Comparison of ENCODE assay signal across 25 cellular contexts in genomic region chr7:110017405-110017804, GRCh38.
"Had no signal": no experiment of that assay in that cellular context is flagged by ENCODE, and none has a peak within 500 bp of the region (broad histone marks: within the 10 kb centered on the region; RNA-seq: fewer than 3 reads in every experiment).

No MANE protein-coding gene starts in this region.

- H3K4me3 Mint-ChIP-seq: mesothelial cell of epicardium; naive B cell; natural killer cell; nephron progenitor cell; neural progenitor cell; stimulated activated naive B cell treated with anti-CD40 and anti-IgM and Interleukin-4, amounts not matched to agents 10 μg/mL and 1 μg/mL and 100 μg/mL, for 72 hours; stimulated activated naive CD8-positive, alpha-beta T cell treated with anti-CD3 and anti-CD28 coated beads, Interleukin-15, Interleukin-2, amounts not matched to agents 100 ng/mL and 50 ng/mL, for 24 hours; type B pancreatic cell had no signal

- ATAC-seq: natural killer cell; right lobe of liver; stimulated activated naive B cell treated with anti-CD40 and anti-IgM and Interleukin-4, amounts not matched to agents 10 μg/mL and 1 μg/mL and 100 μg/mL, for 72 hours had no signal

- H3K27ac Mint-ChIP-seq: mesothelial cell of epicardium; naive B cell; natural killer cell; nephron progenitor cell; neural progenitor cell; stimulated activated naive B cell treated with anti-CD40 and anti-IgM and Interleukin-4, amounts not matched to agents 10 μg/mL and 1 μg/mL and 100 μg/mL, for 72 hours; stimulated activated naive CD8-positive, alpha-beta T cell treated with anti-CD3 and anti-CD28 coated beads, Interleukin-15, Interleukin-2, amounts not matched to agents 100 ng/mL and 50 ng/mL, for 24 hours; type B pancreatic cell had no signal

- H3K27me3 ChIP-seq: neural progenitor cell, neutrophil, right atrium auricular region, right lobe of liver, suprapubic skin, tibial artery, uterus had no signal

- H3K27ac ChIP-seq: left ventricle myocardium inferior, neural progenitor cell, neutrophil, parathyroid adenoma, right atrium auricular region, right lobe of liver, suprapubic skin, thoracic aorta, tibial artery, uterus had no signal

- H3K9ac ChIP-seq: neural progenitor cell, parathyroid adenoma had no signal

- H3K4me1 ChIP-seq: left ventricle myocardium inferior, neural progenitor cell, parathyroid adenoma, right atrium auricular region, right lobe of liver, suprapubic skin, tibial artery, uterus had no signal

- H3K9me3 Mint-ChIP-seq: nephron progenitor cell; neural progenitor cell; stimulated activated naive CD8-positive, alpha-beta T cell treated with anti-CD3 and anti-CD28 coated beads, Interleukin-15, Interleukin-2, amounts not matched to agents 100 ng/mL and 50 ng/mL, for 24 hours; type B pancreatic cell had no signal

- H3K4me3 ChIP-seq: left ventricle myocardium inferior, lung, neural progenitor cell, right atrium auricular region, right lobe of liver, smooth muscle cell, suprapubic skin, thoracic aorta, tibial artery, uterus had no signal

- H2AFZ ChIP-seq: neural progenitor cell, parathyroid adenoma had no signal

- H3K36me3 Mint-ChIP-seq: naive B cell; neural progenitor cell; stimulated activated naive B cell treated with anti-CD40 and anti-IgM and Interleukin-4, amounts not matched to agents 10 μg/mL and 1 μg/mL and 100 μg/mL, for 72 hours; type B pancreatic cell had no signal

- H3K27me3 Mint-ChIP-seq: naive B cell; stimulated activated naive B cell treated with anti-CD40 and anti-IgM and Interleukin-4, amounts not matched to agents 10 μg/mL and 1 μg/mL and 100 μg/mL, for 72 hours; type B pancreatic cell had no signal

- H3K79me2 ChIP-seq: parathyroid adenoma had no signal

- H3K9me3 ChIP-seq: neutrophil, right lobe of liver, suprapubic skin, thoracic aorta, tibial artery, uterus had no signal

- H3K4me2 ChIP-seq: neural progenitor cell, smooth muscle cell had no signal

- H3K36me3 ChIP-seq: left ventricle myocardium inferior, neural progenitor cell, neutrophil, right atrium auricular region, right lobe of liver, suprapubic skin, thoracic aorta, tibial artery, uterus had no signal

- H3K4me1 Mint-ChIP-seq: mesothelial cell of epicardium; naive B cell; natural killer cell; nephron progenitor cell; neural progenitor cell; stimulated activated naive B cell treated with anti-CD40 and anti-IgM and Interleukin-4, amounts not matched to agents 10 μg/mL and 1 μg/mL and 100 μg/mL, for 72 hours had no signal

- DNase-seq: islet precursor cell; left ventricle myocardium inferior; mesendoderm; naive B cell; natural killer cell; nephron progenitor cell; occipital lobe; right lobe of liver; stimulated activated CD4-positive, alpha-beta T cell treated with anti-CD3 and anti-CD28 coated beads, Interleukin-1b, Interleukin-23, amount 100 ng/mL, for 48 hours; stimulated activated CD4-positive, alpha-beta T cell treated with anti-CD3 and anti-CD28 coated beads, Interleukin-2, amount 100 ng/mL, for 48 hours; stimulated activated CD4-positive, alpha-beta T cell treated with anti-CD3 and anti-CD28 coated beads, Interleukin-4, amount 100 ng/mL, for 4 hours; stimulated activated naive B cell treated with anti-CD40 and anti-IgM and Interleukin-4, amounts not matched to agents 10 μg/mL and 1 μg/mL and 100 μg/mL, for 72 hours; tibial artery; uterus had no signal
